In the genomic region with DNA sequence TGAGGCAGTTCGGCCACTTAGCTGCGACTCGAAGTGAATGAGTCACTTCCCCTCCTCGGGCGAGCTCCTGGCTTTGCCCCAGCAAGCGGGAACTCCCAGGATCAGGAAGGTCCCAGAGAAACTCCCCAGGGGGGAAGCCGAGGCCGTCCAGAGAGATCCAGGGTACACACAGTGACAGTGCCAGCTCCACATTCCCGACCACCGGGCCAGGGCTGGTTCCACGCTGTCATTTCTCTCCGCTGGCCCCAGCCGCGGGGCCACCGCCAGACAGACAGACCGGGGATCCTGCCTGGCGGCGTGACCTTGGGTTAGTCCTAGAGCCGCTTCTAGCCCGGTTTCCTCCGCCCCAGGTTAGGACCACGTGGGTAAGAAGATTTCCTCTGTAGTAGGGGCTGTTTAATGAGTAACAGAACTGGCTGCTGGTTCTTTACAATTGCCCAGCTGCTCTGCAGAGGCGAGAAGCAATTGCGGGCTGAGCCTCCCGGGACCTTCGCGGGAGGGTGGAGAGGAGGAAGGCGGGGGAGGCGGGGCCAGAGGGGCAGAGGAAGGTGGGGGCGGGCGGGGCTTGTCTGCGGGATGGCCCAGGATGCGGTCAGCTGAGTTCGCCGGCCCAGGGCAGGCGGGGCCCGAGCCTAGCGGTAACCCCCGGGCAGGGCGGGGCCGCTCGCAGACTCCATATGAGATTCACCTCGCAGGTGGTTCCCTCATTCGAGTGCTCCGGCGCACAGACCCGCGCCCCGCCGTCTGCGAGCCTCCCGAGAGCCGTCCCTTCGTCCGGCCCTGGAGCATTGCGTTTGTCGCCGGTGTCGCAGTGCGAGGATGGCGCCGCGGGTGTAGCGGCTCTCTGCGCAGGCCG, we compare ENCODE assay signal across 8 cellular contexts. TPM values are rescaled to one million over a fixed set of nuclear protein-coding genes. Genes with fewer than 3 reads are reported as not detected.
DNase-seq lines count a peak whose midpoint lies in the region; ATAC-seq and TF ChIP-seq lines count a peak whose summit lies in the region.

A gene (plus strand): TSS at position 707 of the 856 bp plus-strand sequence. CDS start 5,519 bp downstream, outside the sequence.

- H3K4me3 Mint-ChIP-seq in GM23338 = peak within 1 kb of the TSS; percentile 87

- peaks cover 47% of the 10 kb centered on the region for H3K4me1 Mint-ChIP-seq in GM23338

- TF ChIP-seq CTCF in GM23338 (conservative IDR thresholded peaks at IDR 0.05; ENCODE audit: low read depth in 2 of 2) = no peak
- no peak for TF ChIP-seq CTCF in ovary (IDR thresholded peaks at IDR 0.05)
- no peak for TF ChIP-seq CTCF in thyroid gland (IDR thresholded peaks at IDR 0.05)

- H3K9me2 ChIP-seq in GM23338 (ENCODE audit: insufficient read depth) = no peaks in the 10 kb centered on the region; the same call in 1 of the 2 replicates

- peaks cover 35% of the 10 kb centered on the region for H3K36me3 Mint-ChIP-seq in GM23338 (ENCODE audit: low read depth)
- H3K36me3 Mint-ChIP-seq in activated naive CD4-positive, alpha-beta T cell treated with anti-CD3 and anti-CD28 coated beads, Interleukin-2, amount 50 U/mL, for 72 hours = peaks cover 26 to 37% of the 10 kb centered on the region in 2 donors

- 0 out of 2 replicates have a peak, but pooled peaks cover 4% of the 10 kb centered on the region for H3K79me2 ChIP-seq in GM23338 (replicated peaks; ENCODE audit: insufficient read depth)

- peaks cover 10% of the 10 kb centered on the region for H3F3A ChIP-seq in GM23338 (replicated peaks; ENCODE audit: low read depth)

- no peaks in the 10 kb centered on the region for H3K9me3 ChIP-seq in ovary
- H3K9me3 ChIP-seq in thyroid gland = no peaks in the 10 kb centered on the region

- H3K27me3 Mint-ChIP-seq in GM23338 (ENCODE audit: insufficient read depth, low read depth, poor library complexity) = peaks cover 19% of the 10 kb centered on the region

- H3K36me3 ChIP-seq in GM23338 (ENCODE audit: insufficient read depth) (peaks cover 3% of the 10 kb centered on the region; the same call in 1 of the 2 replicates), ovary (no peaks in the 10 kb centered on the region), thyroid gland (peaks cover 6 to 11% of the 10 kb centered on the region in 2 donors)

- peak within 1 kb of the TSS; percentile 98 for H3K4me2 ChIP-seq in GM23338

- WGBS in ovary, 3 donors = 0% methylated on average over 56 to 66 of the region's 66 CpGs
- WGBS in thyroid gland, 2 donors = 0 to 2% methylated on average over 7 to 28 of the region's 66 CpGs

- H3K4me1 ChIP-seq in GM23338 (ENCODE audit: insufficient read depth) (peaks cover 19% of the 10 kb centered on the region), ovary (ENCODE audit: insufficient read depth) (peaks cover 9% of the 10 kb centered on the region), thyroid gland (peaks cover 8 to 49% of the 10 kb centered on the region in 2 donors)

- no peak for TF ChIP-seq POLR2A in ovary (IDR thresholded peaks at IDR 0.05)
- peak in 1 of 2 donors; percentile 81 for TF ChIP-seq POLR2A in thyroid gland (IDR thresholded peaks at IDR 0.05)

- DNase-seq in ELR (ENCODE audit: low read depth) (peak; percentile 94), GM23338 (ENCODE audit: low spot score) (peak; percentile 95), Kasumi-1 (lab: John Stamatoyannopoulos, UW) (peak; percentile 78 to 90), SKM-1 (lab: John Stamatoyannopoulos, UW; ENCODE audit: unreplicated experiment) (peak; percentile 92), glomerular visceral epithelial cell (ENCODE audit: extremely low spot score) (peak; percentile 98), ovary (peak; percentile 79 to 89 (median 84)), thyroid gland (peak; percentile 93 to 94)
- peak; percentile 81 to 90 for DNase-seq in activated naive CD4-positive, alpha-beta T cell treated with anti-CD3 and anti-CD28 coated beads, Interleukin-2, amount 50 U/mL, for 72 hours (ENCODE audit: low spot score in 2 of 2)

- intact Hi-C loops in ovary (cut with DNase I) (no loop called here), thyroid gland (cut with DNase I) (loop anchor here (5.0 kb wide), 1 partner anchor 111 kb away; a partner anchor contains a TSS)

- no peaks in the 10 kb centered on the region for H3K9me3 Mint-ChIP-seq in GM23338
- H3K9me3 Mint-ChIP-seq in activated naive CD4-positive, alpha-beta T cell treated with anti-CD3 and anti-CD28 coated beads, Interleukin-2, amount 50 U/mL, for 72 hours = no peaks in the 10 kb centered on the region

- H4K20me1 ChIP-seq in GM23338 (replicated peaks; ENCODE audit: insufficient read depth) = no peaks in the 10 kb centered on the region

- peak; percentile 81 for ATAC-seq in GM23338
- ATAC-seq in activated naive CD4-positive, alpha-beta T cell treated with anti-CD3 and anti-CD28 coated beads, Interleukin-2, amount 50 U/mL, for 72 hours = peak; percentile 72 to 77

- H3K4me3 ChIP-seq in GM23338 (peak within 1 kb of the TSS; percentile 88), ovary (peak within 1 kb of the TSS; percentile 70), thyroid gland (replicated peaks in 1 of 3) (peak within 1 kb of the TSS; percentile 43 to 68 (median 62))

- H2AFZ ChIP-seq in GM23338 = peak within 1 kb of the TSS; percentile 73; the same call in 1 of the 2 replicates

- H3K27me3 ChIP-seq in GM23338 (ENCODE audit: insufficient read depth) = no peaks in the 10 kb centered on the region
- H3K27me3 ChIP-seq in ovary = no peaks in the 10 kb centered on the region
- H3K27me3 ChIP-seq in thyroid gland = no peaks in the 10 kb centered on the region

- H3K27ac ChIP-seq in GM23338 (ENCODE audit: low read depth) (peak within 1 kb of the TSS; percentile 99), ovary (peak within 1 kb of the TSS; percentile 41 to 52), thyroid gland (peak within 1 kb of the TSS; percentile 91 to 98 (median 94))

- peak within 1 kb of the TSS; percentile 98 for H3K27ac Mint-ChIP-seq in GM23338
- peak within 1 kb of the TSS; percentile 85 to 88 for H3K27ac Mint-ChIP-seq in activated naive CD4-positive, alpha-beta T cell treated with anti-CD3 and anti-CD28 coated beads, Interleukin-2, amount 50 U/mL, for 72 hours

- TF ChIP-seq EP300 in ovary (IDR thresholded peaks at IDR 0.05) = no peak

TF ChIP-seq in GM23338, 12 proteins besides CTCF, POLR2A, EP300 and RAD21:
- TF ChIP-seq EZH2 (IDR thresholded peaks at IDR 0.05; ENCODE audit: low read depth, unreplicated experiment) (no peak), POLR2AphosphoS5 (IDR thresholded peaks at IDR 0.05; ENCODE audit: low read depth) (peak; percentile 85)
- TF ChIP-seq, protein P1, sequence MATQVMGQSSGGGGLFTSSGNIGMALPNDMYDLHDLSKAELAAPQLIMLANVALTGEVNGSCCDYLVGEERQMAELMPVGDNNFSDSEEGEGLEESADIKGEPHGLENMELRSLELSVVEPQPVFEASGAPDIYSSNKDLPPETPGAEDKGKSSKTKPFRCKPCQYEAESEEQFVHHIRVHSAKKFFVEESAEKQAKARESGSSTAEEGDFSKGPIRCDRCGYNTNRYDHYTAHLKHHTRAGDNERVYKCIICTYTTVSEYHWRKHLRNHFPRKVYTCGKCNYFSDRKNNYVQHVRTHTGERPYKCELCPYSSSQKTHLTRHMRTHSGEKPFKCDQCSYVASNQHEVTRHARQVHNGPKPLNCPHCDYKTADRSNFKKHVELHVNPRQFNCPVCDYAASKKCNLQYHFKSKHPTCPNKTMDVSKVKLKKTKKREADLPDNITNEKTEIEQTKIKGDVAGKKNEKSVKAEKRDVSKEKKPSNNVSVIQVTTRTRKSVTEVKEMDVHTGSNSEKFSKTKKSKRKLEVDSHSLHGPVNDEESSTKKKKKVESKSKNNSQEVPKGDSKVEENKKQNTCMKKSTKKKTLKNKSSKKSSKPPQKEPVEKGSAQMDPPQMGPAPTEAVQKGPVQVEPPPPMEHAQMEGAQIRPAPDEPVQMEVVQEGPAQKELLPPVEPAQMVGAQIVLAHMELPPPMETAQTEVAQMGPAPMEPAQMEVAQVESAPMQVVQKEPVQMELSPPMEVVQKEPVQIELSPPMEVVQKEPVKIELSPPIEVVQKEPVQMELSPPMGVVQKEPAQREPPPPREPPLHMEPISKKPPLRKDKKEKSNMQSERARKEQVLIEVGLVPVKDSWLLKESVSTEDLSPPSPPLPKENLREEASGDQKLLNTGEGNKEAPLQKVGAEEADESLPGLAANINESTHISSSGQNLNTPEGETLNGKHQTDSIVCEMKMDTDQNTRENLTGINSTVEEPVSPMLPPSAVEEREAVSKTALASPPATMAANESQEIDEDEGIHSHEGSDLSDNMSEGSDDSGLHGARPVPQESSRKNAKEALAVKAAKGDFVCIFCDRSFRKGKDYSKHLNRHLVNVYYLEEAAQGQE (IDR thresholded peaks at IDR 0.05; ENCODE audit: unreplicated experiment) = no peak

RNA-seq across cellular contexts. Expression of the gene that starts here (rescaled TPM):
- total RNA-seq in GM23338 (2014; rRNA removed; shearing (Covaris generic)) = 22.7 and 28.6 TPM in 2 replicates
- polyA plus RNA-seq in GM23338 (2016; fragmentation: Nextera tagmentation; extraction: Ambion mirVana) (43.5 and 44.1 TPM in 2 replicates), ovary (1 to 10 TPM; 5.9 to 8.0 TPM)
- 10 to 100 TPM; 20.0 to 50.1 TPM for total RNA-seq in activated naive CD4-positive, alpha-beta T cell treated with anti-CD3 and anti-CD28 coated beads, Interleukin-2, amount 50 U/mL, for 72 hours
- total RNA-seq in ovary (10 to 100 TPM in 2 of 7 donors, 1 to 10 TPM in 5; 5.4 to 13.5 (median 7.1) TPM), thyroid gland (10 to 100 TPM; 11.3 to 16.9 (median 15.0) TPM)

Comparison
In these comparisons a context has a peak if more than half of its experiments do, and no peak if none do; other contexts are left out.
1. Peak in every context shown above with its lines: DNase-seq, ATAC-seq, H3K4me3 ChIP-seq and H3K27ac ChIP-seq.
2. H3K27ac ChIP-seq: peak in every context shown above with its lines; median percentile 99 in GM23338; 94 in thyroid gland; 46 in ovary.